ENCODE assay signal across 8 cellular contexts in the genomic region with DNA sequence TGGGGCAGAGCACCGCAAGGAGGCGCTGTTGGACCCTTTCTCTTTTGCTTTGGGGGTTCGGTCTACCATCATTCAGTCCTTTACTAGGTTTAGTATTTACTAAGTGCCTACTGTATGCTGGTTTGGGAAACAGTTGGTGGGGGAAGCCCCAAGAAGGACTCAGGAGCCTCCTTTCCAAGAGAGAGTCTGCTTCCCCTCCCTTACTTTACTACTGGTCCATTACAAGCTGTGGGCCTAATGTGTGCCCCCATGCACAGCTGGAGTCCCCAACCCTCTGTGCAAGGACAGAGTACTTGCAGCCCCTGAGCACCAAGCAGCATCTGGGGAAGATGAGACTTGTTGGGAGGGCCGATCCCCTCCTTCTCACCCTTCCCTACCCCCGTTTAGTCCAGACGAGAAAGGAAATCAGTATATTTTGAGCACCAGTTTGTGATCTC. TPM values are rescaled to one million over a fixed set of nuclear protein-coding genes. Genes with fewer than 3 reads are reported as not detected.
DNase-seq lines count a peak whose midpoint lies in the region; ATAC-seq, FAIRE-seq and TF ChIP-seq lines count a peak whose summit lies in the region.

No MANE protein-coding gene starts in this region.

- H3K4me1 ChIP-seq in iPS DF 6.9 (ENCODE audit: control insufficient read depth, insufficient read depth, low read length) (peaks cover 5% of the 10 kb centered on the region; the same call in 1 of the 2 replicates), smooth muscle cell (ENCODE audit: low read depth) (peaks cover 9% of the 10 kb centered on the region)

- peak overlapping the region; percentile 98 for H2AFZ ChIP-seq in smooth muscle cell (ENCODE audit: low read depth)

- TF ChIP-seq CTCF in smooth muscle cell (IDR thresholded peaks at IDR 0.05; ENCODE audit: borderline replicate concordance, insufficient read depth, poor library complexity, severe bottlenecking), result peak; percentile 88

- H3K27ac ChIP-seq in iPS DF 6.9 (ENCODE audit: low read length) (no peak overlapping the region), smooth muscle cell (ENCODE audit: low read depth) (no peak overlapping the region)

- H3K27me3 ChIP-seq in iPS DF 6.9 (ENCODE audit: control insufficient read depth, insufficient read depth, low read length), result no peaks in the 10 kb centered on the region
- H3K27me3 ChIP-seq in smooth muscle cell (ENCODE audit: low read depth), result no peaks in the 10 kb centered on the region

- no peaks in the 10 kb centered on the region for H3K27me3 Mint-ChIP-seq in activated naive CD4-positive, alpha-beta T cell treated with anti-CD3 and anti-CD28 coated beads for 36 hours (ENCODE audit: low read depth)
- no peaks in the 10 kb centered on the region for H3K27me3 Mint-ChIP-seq in activated naive CD8-positive, alpha-beta T cell treated with anti-CD3 and anti-CD28 coated beads, Interleukin-2, amount 10 ng/mL, durations not matched to agents 7 days and 5 days

- DNase-seq in activated naive CD4-positive, alpha-beta T cell treated with anti-CD3 and anti-CD28 coated beads for 36 hours, result peak; percentile 93
- DNase-seq in activated naive CD4-positive, alpha-beta T cell treated with Interleukin-2 at 50 U/mL for 16 hours, result no peak
- DNase-seq in OCI-M1 (lab: John Stamatoyannopoulos, UW) (peak; percentile 91), iPS DF 6.9 (ENCODE audit: low read depth, low spot score) (peak; percentile 82), smooth muscle cell (lab: John Stamatoyannopoulos, UW; ENCODE audit: unreplicated experiment) (peak; percentile 62), GM12892 (ENCODE audit: insufficient read length) (no peak)
- peak; percentile 40 for DNase-seq in activated naive CD8-positive, alpha-beta T cell treated with anti-CD3 and anti-CD28 coated beads, Interleukin-2, amount 10 ng/mL, durations not matched to agents 7 days and 5 days

- peak; percentile 60 for ATAC-seq in HG03060 (IDR thresholded peaks at IDR 0.05; ENCODE audit: low read depth, unreplicated experiment)
- ATAC-seq in activated naive CD8-positive, alpha-beta T cell treated with anti-CD3 and anti-CD28 coated beads, Interleukin-2, amount 10 ng/mL, durations not matched to agents 7 days and 5 days (ENCODE audit: low read depth), result peak; percentile 7

- H3F3A ChIP-seq in smooth muscle cell (ENCODE audit: low read depth), result peaks cover 4% of the 10 kb centered on the region

- CTCF ChIA-PET in activated naive CD4-positive, alpha-beta T cell treated with anti-CD3 and anti-CD28 coated beads for 36 hours (lab: Charles Lee), result interaction anchor here (0.7 to 9.5 kb wide), 27 partner anchors 9 to 233 kb away, joined by 3 to 258 read pairs (median 4); partner anchors contain the start of gene YPEL4

- H3K4me1 Mint-ChIP-seq in activated naive CD4-positive, alpha-beta T cell treated with anti-CD3 and anti-CD28 coated beads for 36 hours (ENCODE audit: low read depth), result peaks cover 34% of the 10 kb centered on the region
- H3K4me1 Mint-ChIP-seq in activated naive CD8-positive, alpha-beta T cell treated with anti-CD3 and anti-CD28 coated beads, Interleukin-2, amount 10 ng/mL, durations not matched to agents 7 days and 5 days, result peaks cover 38% of the 10 kb centered on the region

- no CpG with 5 or more reads among the region's 6 CpGs for WGBS in iPS DF 6.9 (ENCODE audit: insufficient coverage, insufficient read length)
- WGBS in smooth muscle cell (ENCODE audit: low lambda C conversion rate), result 44% methylated on average over 6 of the region's 6 CpGs

- H3K9me3 ChIP-seq in iPS DF 6.9 (ENCODE audit: control insufficient read depth, insufficient read depth, low read length), result no peaks in the 10 kb centered on the region
- H3K9me3 ChIP-seq in smooth muscle cell (replicated peaks; ENCODE audit: low read depth), result no peaks in the 10 kb centered on the region

- H4K20me1 ChIP-seq in smooth muscle cell (ENCODE audit: low read depth), result no peaks in the 10 kb centered on the region

- H3K36me3 Mint-ChIP-seq in activated naive CD4-positive, alpha-beta T cell treated with anti-CD3 and anti-CD28 coated beads for 36 hours (ENCODE audit: low read depth), result peaks cover 14% of the 10 kb centered on the region
- H3K36me3 Mint-ChIP-seq in activated naive CD8-positive, alpha-beta T cell treated with anti-CD3 and anti-CD28 coated beads, Interleukin-2, amount 10 ng/mL, durations not matched to agents 7 days and 5 days, result peaks cover 21% of the 10 kb centered on the region

- H3K4me2 ChIP-seq in smooth muscle cell, result peak overlapping the region; percentile 95

- no peak for FAIRE-seq in GM12892 (lab: Jason Lieb, UNC)

- peak overlapping the region; percentile 97 for H3K4me3 Mint-ChIP-seq in activated naive CD4-positive, alpha-beta T cell treated with anti-CD3 and anti-CD28 coated beads for 36 hours
- peak overlapping the region; percentile 97 for H3K4me3 Mint-ChIP-seq in activated naive CD8-positive, alpha-beta T cell treated with anti-CD3 and anti-CD28 coated beads, Interleukin-2, amount 10 ng/mL, durations not matched to agents 7 days and 5 days

- no peak overlapping the region for H3K9ac ChIP-seq in smooth muscle cell (ENCODE audit: low read depth)

- TF ChIP-seq POLR2A in GM12892 (IDR thresholded peaks at IDR 0.05; ENCODE audit: low read depth, low read length), result no peak

- peak overlapping the region; percentile 93 for H3K27ac Mint-ChIP-seq in activated naive CD4-positive, alpha-beta T cell treated with anti-CD3 and anti-CD28 coated beads for 36 hours
- peak overlapping the region; percentile 97 for H3K27ac Mint-ChIP-seq in activated naive CD8-positive, alpha-beta T cell treated with anti-CD3 and anti-CD28 coated beads, Interleukin-2, amount 10 ng/mL, durations not matched to agents 7 days and 5 days

- H3K4me3 ChIP-seq in iPS DF 6.9 (ENCODE audit: low read length) (peak overlapping the region; percentile 48; the same call in 1 of the 2 replicates), smooth muscle cell (peak overlapping the region; percentile 81)

- POLR2A ChIA-PET in activated naive CD8-positive, alpha-beta T cell treated with anti-CD3 and anti-CD28 coated beads, Interleukin-2, amount 10 ng/mL, durations not matched to agents 7 days and 5 days (lab: Charles Lee), result interaction anchor here (1.0 to 2.3 kb wide), 9 partner anchors 37 to 243 kb away, joined by 3 to 29 read pairs (median 5); partner anchors contain the start of genes CLP1, SELENOH and TIMM10

- intact Hi-C loops in activated naive CD4-positive, alpha-beta T cell treated with anti-CD3 and anti-CD28 coated beads for 36 hours (cut with micrococcal nuclease), result loop anchor here (1.0 to 5.0 kb wide), 5 partner anchors 73 to 1574 kb away; partner anchors contain the start of gene FAM111A

- no peaks in the 10 kb centered on the region for H3K9me3 Mint-ChIP-seq in activated naive CD4-positive, alpha-beta T cell treated with anti-CD3 and anti-CD28 coated beads for 36 hours
- no peaks in the 10 kb centered on the region for H3K9me3 Mint-ChIP-seq in activated naive CD8-positive, alpha-beta T cell treated with anti-CD3 and anti-CD28 coated beads, Interleukin-2, amount 10 ng/mL, durations not matched to agents 7 days and 5 days

- H3K79me2 ChIP-seq in smooth muscle cell (ENCODE audit: low read depth), result no peaks in the 10 kb centered on the region

- H3K36me3 ChIP-seq in iPS DF 6.9 (ENCODE audit: control insufficient read depth, insufficient read depth, low read length), result no peaks in the 10 kb centered on the region
- H3K36me3 ChIP-seq in smooth muscle cell (ENCODE audit: low read depth), result no peaks in the 10 kb centered on the region

RNA-seq across cellular contexts. Expression of gene UBE2L6, which starts 0.9 kb away (rescaled TPM):
- 100 to 1,000 TPM; 187 to 194 TPM for total RNA-seq in activated naive CD4-positive, alpha-beta T cell treated with anti-CD3 and anti-CD28 coated beads for 36 hours
- 100 to 1,000 TPM; 220 to 221 TPM for total RNA-seq in activated naive CD8-positive, alpha-beta T cell treated with anti-CD3 and anti-CD28 coated beads, Interleukin-2, amount 10 ng/mL, durations not matched to agents 7 days and 5 days
- 14.4 and 15.1 TPM in 2 replicates for total RNA-seq in smooth muscle cell
- 28.2 and 28.8 TPM in 2 replicates for polyA plus RNA-seq in smooth muscle cell
- 94.0 TPM for polyA plus RNA-seq in GM12892 (2012; ENCODE audit: missing spikeins)

RNA-seq across cellular contexts. Expression of gene SERPING1, which starts 29.1 kb away (rescaled TPM):
- under 1 TPM; 0.17 to 0.43 TPM for total RNA-seq in activated naive CD4-positive, alpha-beta T cell treated with anti-CD3 and anti-CD28 coated beads for 36 hours
- under 1 TPM; 0.45 to 0.61 TPM for total RNA-seq in activated naive CD8-positive, alpha-beta T cell treated with anti-CD3 and anti-CD28 coated beads, Interleukin-2, amount 10 ng/mL, durations not matched to agents 7 days and 5 days
- total RNA-seq in smooth muscle cell, result 31.0 and 47.8 TPM in 2 replicates
- polyA plus RNA-seq in smooth muscle cell, result 80.3 and 95.8 TPM in 2 replicates
- not detected for polyA plus RNA-seq in GM12892 (2012; ENCODE audit: missing spikeins)

RNA-seq across cellular contexts. Expression of gene SMTNL1, which starts 31.0 kb away (rescaled TPM):
- total RNA-seq in activated naive CD4-positive, alpha-beta T cell treated with anti-CD3 and anti-CD28 coated beads for 36 hours, result not detected
- not detected for total RNA-seq in activated naive CD8-positive, alpha-beta T cell treated with anti-CD3 and anti-CD28 coated beads, Interleukin-2, amount 10 ng/mL, durations not matched to agents 7 days and 5 days
- not detected in 2 replicates for total RNA-seq in smooth muscle cell
- polyA plus RNA-seq in smooth muscle cell, result not detected in 2 replicates
- 0.21 TPM for polyA plus RNA-seq in GM12892 (2012; ENCODE audit: missing spikeins)

RNA-seq across cellular contexts. Expression of gene TIMM10, which starts 37.8 kb away (rescaled TPM):
- 100 to 1,000 TPM; 131 to 136 TPM for total RNA-seq in activated naive CD4-positive, alpha-beta T cell treated with anti-CD3 and anti-CD28 coated beads for 36 hours
- 10 to 100 TPM; 44.0 to 48.1 TPM for total RNA-seq in activated naive CD8-positive, alpha-beta T cell treated with anti-CD3 and anti-CD28 coated beads, Interleukin-2, amount 10 ng/mL, durations not matched to agents 7 days and 5 days
- 31.1 and 34.2 TPM in 2 replicates for total RNA-seq in smooth muscle cell
- 108 and 110 TPM in 2 replicates for polyA plus RNA-seq in smooth muscle cell
- polyA plus RNA-seq in GM12892 (2012; ENCODE audit: missing spikeins), result 120 TPM

RNA-seq across cellular contexts. Expression of gene SLC43A1, which starts 52.8 kb away (rescaled TPM):
- total RNA-seq in activated naive CD4-positive, alpha-beta T cell treated with anti-CD3 and anti-CD28 coated beads for 36 hours, result 10 to 100 TPM; 26.5 to 29.7 TPM
- 10 to 100 TPM; 28.2 to 28.8 TPM for total RNA-seq in activated naive CD8-positive, alpha-beta T cell treated with anti-CD3 and anti-CD28 coated beads, Interleukin-2, amount 10 ng/mL, durations not matched to agents 7 days and 5 days
- total RNA-seq in smooth muscle cell, result 1.3 and 9.4 TPM in 2 replicates
- polyA plus RNA-seq in smooth muscle cell, result 7.3 and 7.4 TPM in 2 replicates
- 8.5 TPM for polyA plus RNA-seq in GM12892 (2012; ENCODE audit: missing spikeins)

Comparison
In these comparisons a context has a peak if more than half of its experiments do, and no peak if none do; other contexts are left out.
1. DNase-seq: peak in activated naive CD4-positive, alpha-beta T cell treated with anti-CD3 and anti-CD28 coated beads for 36 hours (single experiment), OCI-M1 (single experiment), activated naive CD8-positive, alpha-beta T cell treated with anti-CD3 and anti-CD28 coated beads, Interleukin-2, amount 10 ng/mL, durations not matched to agents 7 days and 5 days (single experiment), iPS DF 6.9 (single experiment) and smooth muscle cell (single experiment); none in activated naive CD4-positive, alpha-beta T cell treated with Interleukin-2 at 50 U/mL for 16 hours (single experiment) and GM12892 (single experiment).
2. RNA of gene UBE2L6, which starts 0.9 kb away (total RNA-seq): 220 to 221 TPM in activated naive CD8-positive, alpha-beta T cell treated with anti-CD3 and anti-CD28 coated beads, Interleukin-2, amount 10 ng/mL, durations not matched to agents 7 days and 5 days and 187 to 194 TPM in activated naive CD4-positive, alpha-beta T cell treated with anti-CD3 and anti-CD28 coated beads for 36 hours; 14.4 to 15.1 TPM in smooth muscle cell; every median in the first group is over 10 times any median in the second.
3. RNA of gene SERPING1, which starts 29.1 kb away (total RNA-seq): 31.0 to 47.8 TPM in smooth muscle cell; 0.45 to 0.61 TPM in activated naive CD8-positive, alpha-beta T cell treated with anti-CD3 and anti-CD28 coated beads, Interleukin-2, amount 10 ng/mL, durations not matched to agents 7 days and 5 days and 0.17 to 0.43 TPM in activated naive CD4-positive, alpha-beta T cell treated with anti-CD3 and anti-CD28 coated beads for 36 hours; every median in the first group is over 10 times any median in the second.